8 cellular contexts compared by ENCODE assay signal in the genomic region with DNA sequence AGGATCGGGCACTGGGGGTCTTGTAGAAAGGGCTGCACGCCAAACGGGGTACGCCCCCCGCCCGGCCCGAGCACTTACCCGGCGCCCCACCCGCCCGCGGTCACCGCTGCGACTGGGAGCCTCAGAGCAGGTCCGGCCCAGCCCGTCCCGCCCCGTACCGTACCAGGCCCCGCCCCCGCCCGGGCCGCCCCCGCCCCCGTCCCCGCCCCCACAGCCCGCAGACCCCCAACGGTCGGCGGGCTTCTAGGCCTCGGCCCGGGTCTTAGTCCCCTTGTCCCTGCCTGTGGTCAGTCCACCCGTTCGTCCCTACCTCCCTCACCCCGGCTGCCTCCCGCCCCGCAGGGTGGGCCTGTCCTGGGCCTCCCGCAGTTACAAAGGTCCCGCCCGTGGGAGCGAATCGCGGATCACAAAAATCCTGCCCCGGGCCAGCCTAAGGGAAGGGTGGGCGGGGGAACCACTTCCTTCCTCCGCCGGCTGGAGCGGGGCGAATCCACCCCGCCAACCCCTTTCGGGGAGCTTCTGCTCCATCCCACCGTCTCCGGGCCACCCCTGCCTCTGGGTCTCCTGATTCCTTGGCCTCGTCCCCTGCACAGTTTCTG. TPM values are rescaled to one million over a fixed set of nuclear protein-coding genes. Genes with fewer than 3 reads are reported as not detected.
DNase-seq lines count a peak whose midpoint lies in the region; TF ChIP-seq lines count a peak whose summit lies in the region.

A gene with protein sequence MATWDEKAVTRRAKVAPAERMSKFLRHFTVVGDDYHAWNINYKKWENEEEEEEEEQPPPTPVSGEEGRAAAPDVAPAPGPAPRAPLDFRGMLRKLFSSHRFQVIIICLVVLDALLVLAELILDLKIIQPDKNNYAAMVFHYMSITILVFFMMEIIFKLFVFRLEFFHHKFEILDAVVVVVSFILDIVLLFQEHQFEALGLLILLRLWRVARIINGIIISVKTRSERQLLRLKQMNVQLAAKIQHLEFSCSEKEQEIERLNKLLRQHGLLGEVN (minus strand): TSS at position 114 of the 599 bp plus-strand sequence. CDS start 5,870 bp downstream, outside the sequence.

- peak within 1 kb of the TSS; percentile 99 for H3K18ac ChIP-seq in neuronal stem cell (ENCODE audit: low read length)

- H3K79me2 ChIP-seq in Karpas-422 (ENCODE audit: low read length): no peaks in the 10 kb centered on the region

- H3K79me1 ChIP-seq in neuronal stem cell (ENCODE audit: low read depth, low read length): no peaks in the 10 kb centered on the region

- peak within 1 kb of the TSS; percentile 29 for H3K23ac ChIP-seq in neuronal stem cell (ENCODE audit: low read depth, low read length, poor library complexity)

- H3K27me3 ChIP-seq in Karpas-422 (ENCODE audit: low read length) (no peaks in the 10 kb centered on the region), neuronal stem cell (ENCODE audit: control insufficient read depth in 3 of 3, insufficient read depth in 3 of 3, low read depth in 1 of 3, low read length in 3 of 3) (peaks cover 0 to 63% (median 10%) of the 10 kb centered on the region in 3 experiments)

- TF ChIP-seq CTCF in foreskin fibroblast (IDR thresholded peaks at IDR 0.05; ENCODE audit: low read depth, low read length): no peak

- no peak for DNase-seq in activated CD8-positive, alpha-beta memory T cell treated with anti-CD3 and anti-CD28 coated beads for 24 hours
- DNase-seq in Karpas-422 (peak; percentile 54), foreskin fibroblast (peak; percentile 8 to 58), neuronal stem cell (ENCODE audit: low spot score) (peak; percentile 57), NCI-H2029 (lab: John Stamatoyannopoulos, UW) (no peak)
- DNase-seq in activated T-cell treated with anti-CD3 and anti-CD28 coated beads, Interleukin-2, amount 50 U/mL, for 48 hours: peak; percentile 69 to 70

- H3K9me3 ChIP-seq in Karpas-422 (ENCODE audit: low read length) (no peaks in the 10 kb centered on the region), neuronal stem cell (replicated peaks in 1 of 2; ENCODE audit: control insufficient read depth in 2 of 2, insufficient read depth in 1 of 2, low read depth in 1 of 2, low read length in 2 of 2) (peaks cover 0 to 4% of the 10 kb centered on the region in 2 donors)

- H2BK5ac ChIP-seq in neuronal stem cell (ENCODE audit: low read length): peak within 1 kb of the TSS; percentile 87

- H3K4me3 ChIP-seq in Karpas-422 (ENCODE audit: low read length): peak within 1 kb of the TSS; percentile 76
- peak within 1 kb of the TSS; percentile 52 to 57 for H3K4me3 ChIP-seq in foreskin fibroblast (ENCODE audit: low read depth in 1 of 2, low read length in 2 of 2)
- H3K4me3 ChIP-seq in neuronal stem cell (ENCODE audit: low read length in 2 of 2): peak within 1 kb of the TSS; percentile 30 to 89
- H3K4me3 ChIP-seq in urinary bladder (ENCODE audit: low read depth, low read length): peak within 1 kb of the TSS; percentile 70

- H4K20me1 ChIP-seq in Karpas-422 (ENCODE audit: insufficient read depth, low read depth, low read length): no peaks in the 10 kb centered on the region

- peak within 1 kb of the TSS; percentile 64 for H2BK12ac ChIP-seq in neuronal stem cell (ENCODE audit: low read length)

- WGBS in neuronal stem cell (ENCODE audit: extremely low coverage in 2 of 2, insufficient read length in 2 of 2, insufficient replicate concordance in 1 of 2), 2 donors: no CpG with 5 or more reads among the region's 54 CpGs
- 1% methylated on average over 51 of the region's 54 CpGs for WGBS in urinary bladder

- peak within 1 kb of the TSS; percentile 95 for H3K4me2 ChIP-seq in Karpas-422 (ENCODE audit: low read depth, low read length, poor library complexity, severe bottlenecking)
- H3K4me2 ChIP-seq in neuronal stem cell (ENCODE audit: insufficient read depth, low read length, poor library complexity, severe bottlenecking): peak within 1 kb of the TSS; percentile 76

- H3K4ac ChIP-seq in neuronal stem cell (ENCODE audit: low read length): peak within 1 kb of the TSS; percentile 93

- peaks cover 44% of the 10 kb centered on the region for H3K4me1 ChIP-seq in Karpas-422 (ENCODE audit: low read length)
- peaks cover 0 to 13% of the 10 kb centered on the region in 2 donors for H3K4me1 ChIP-seq in neuronal stem cell (ENCODE audit: control insufficient read depth in 2 of 2, insufficient read depth in 1 of 2, low read depth in 1 of 2, low read length in 2 of 2)
- no peaks in the 10 kb centered on the region for H3K4me1 ChIP-seq in urinary bladder (ENCODE audit: insufficient read depth)

- H3K9me2 ChIP-seq in Karpas-422 (replicated peaks; ENCODE audit: insufficient read depth, low read length): no peaks in the 10 kb centered on the region

- H2BK15ac ChIP-seq in neuronal stem cell (ENCODE audit: low read length): peak within 1 kb of the TSS; percentile 84

- peak within 1 kb of the TSS; percentile 76 for H3K14ac ChIP-seq in neuronal stem cell (ENCODE audit: low read length)

- peak within 1 kb of the TSS; percentile 74 for H2BK120ac ChIP-seq in neuronal stem cell (ENCODE audit: low read depth, low read length)

- peak within 1 kb of the TSS; percentile 100 for H4K8ac ChIP-seq in neuronal stem cell (ENCODE audit: low read depth, low read length)

- POLR2A ChIA-PET in activated CD8-positive, alpha-beta memory T cell treated with anti-CD3 and anti-CD28 coated beads for 36 hours (lab: Charles Lee): interaction anchor here (0.9 kb wide), 1 partner anchor 12 kb away, joined by 3 read pairs; no protein-coding TSS in a partner anchor

- H4K91ac ChIP-seq in neuronal stem cell (ENCODE audit: low read depth, low read length, poor library complexity): peak within 1 kb of the TSS; percentile 11

- H2AK5ac ChIP-seq in neuronal stem cell (ENCODE audit: low read depth, low read length): peak within 1 kb of the TSS; percentile 83

- CTCF ChIA-PET in activated CD8-positive, alpha-beta memory T cell treated with anti-CD3 and anti-CD28 coated beads for 36 hours (lab: Charles Lee): no interaction called here

- H3K27ac ChIP-seq in Karpas-422 (ENCODE audit: low read length): no peak within 1 kb of the TSS
- peak within 1 kb of the TSS; percentile 23 for H3K27ac ChIP-seq in neuronal stem cell (replicated peaks; ENCODE audit: low read length)
- peak within 1 kb of the TSS; percentile 70 for H3K27ac ChIP-seq in urinary bladder (ENCODE audit: low read depth)

- H3K36me3 ChIP-seq in Karpas-422 (ENCODE audit: insufficient read depth, low read length): no peaks in the 10 kb centered on the region
- H3K36me3 ChIP-seq in neuronal stem cell (replicated peaks in 1 of 2; ENCODE audit: control insufficient read depth in 2 of 2, insufficient read depth in 2 of 2, low read length in 2 of 2): no peaks in the 10 kb centered on the region
- peaks cover 2% of the 10 kb centered on the region for H3K36me3 ChIP-seq in urinary bladder (ENCODE audit: insufficient read depth)

- H2AFZ ChIP-seq in Karpas-422 (ENCODE audit: low read length) (peak within 1 kb of the TSS; percentile 98), neuronal stem cell (ENCODE audit: low read length) (peak within 1 kb of the TSS; percentile 89)

- peak within 1 kb of the TSS; percentile 77 for H3K9ac ChIP-seq in Karpas-422 (ENCODE audit: low read length)
- peak within 1 kb of the TSS; percentile 91 for H3K9ac ChIP-seq in neuronal stem cell (ENCODE audit: low read depth, low read length, poor library complexity)

RNA-seq across cellular contexts. Expression of the gene that starts here (rescaled TPM):
- total RNA-seq in activated CD8-positive, alpha-beta memory T cell treated with anti-CD3 and anti-CD28 coated beads for 36 hours: 10 to 100 TPM; 30.3 to 30.8 TPM
- total RNA-seq in Karpas-422 (2014; rRNA removed; shearing (Covaris generic); ENCODE audit: low replicate concordance): 5.1 and 11.5 TPM in 2 replicates
- 11.0 TPM for polyA plus RNA-seq in neuronal stem cell (2013, experiment 1 of 2)
- 11.1 TPM for polyA plus RNA-seq in neuronal stem cell (2013, experiment 2 of 2)
- 9.9 TPM for total RNA-seq in urinary bladder
- polyA plus RNA-seq in urinary bladder: 9.7 TPM

Comparison
In these comparisons a context has a peak if more than half of its experiments do, and no peak if none do; other contexts are left out.
1. DNase-seq: peak in Karpas-422 (single experiment), activated T-cell treated with anti-CD3 and anti-CD28 coated beads, Interleukin-2, amount 50 U/mL, for 48 hours (2 of 2), foreskin fibroblast (2 of 2) and neuronal stem cell (single experiment); none in activated CD8-positive, alpha-beta memory T cell treated with anti-CD3 and anti-CD28 coated beads for 24 hours (single experiment) and NCI-H2029 (single experiment).
2. Peak in every context shown above with its lines, with median percentiles within 50 percentile points of each other: H3K4me3 ChIP-seq.